ENCODE assay signal across 16 cellular contexts in the genomic region with DNA sequence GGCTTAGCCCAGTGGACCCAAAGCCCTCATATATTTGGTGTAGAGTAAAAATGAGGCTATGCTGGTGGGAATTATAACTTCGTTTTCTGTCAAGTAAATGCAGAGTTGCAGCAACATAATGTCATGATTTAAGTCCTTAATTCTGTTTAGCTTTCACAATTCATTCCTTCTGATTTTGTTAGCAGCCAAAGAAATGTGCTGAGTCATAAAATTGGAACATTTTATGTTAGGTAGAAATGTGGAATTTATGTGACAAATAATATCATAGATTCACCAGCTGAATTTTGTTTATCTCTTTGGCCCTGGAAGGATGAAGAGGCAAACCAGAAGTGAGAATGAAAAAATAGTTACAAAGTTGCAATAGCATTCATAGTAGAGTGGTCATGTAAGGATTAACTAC.
"Had no signal": no experiment of that assay in that cellular context is flagged by ENCODE, and none has a peak within 500 bp of the region (broad histone marks: within the 10 kb centered on the region; RNA-seq: fewer than 3 reads in every experiment).

No MANE protein-coding gene starts in this region.

- H3K27me3 ChIP-seq: thyroid gland had no signal

- ATAC-seq: activated CD8-positive, alpha-beta memory T cell treated with anti-CD3 and anti-CD28 coated beads, Interleukin-2, amount 10 ng/mL, durations not matched to agents 7 days and 5 days; T-cell had no signal

- H3K36me3 ChIP-seq: left ventricle myocardium inferior, thyroid gland had no signal

- DNase-seq: activated B cell treated with CpG ODN at 0.5 μM for 24 hours; activated CD4-positive, alpha-beta memory T cell treated with anti-CD3 and anti-CD28 coated beads for 36 hours; activated CD4-positive, alpha-beta T cell treated with anti-CD3 and anti-CD28 coated beads for 4 hours; activated CD8-positive, alpha-beta memory T cell treated with anti-CD3 and anti-CD28 coated beads, Interleukin-2, amount 10 ng/mL, durations not matched to agents 7 days and 5 days; amygdala; foreskin melanocyte; left ventricle myocardium inferior; mammary epithelial cell; occipital lobe; posterior cingulate gyrus; stimulated activated CD4-positive, alpha-beta T cell treated with anti-CD3 and anti-CD28 coated beads, Interleukin-12 subunit alpha, Interleukin-12 subunit beta, amount 100 ng/mL, for 4 hours; stimulated activated CD4-positive, alpha-beta T cell treated with anti-CD3 and anti-CD28 coated beads, Interleukin-2, amount 100 ng/mL, for 24 hours; stimulated activated naive CD4-positive, alpha-beta T cell treated with Interleukin-2 at 50 U/mL for 16 hours; T-cell; thyroid gland had no signal

- H3K4me1 ChIP-seq: left ventricle myocardium inferior had no signal

- H3K9me3 ChIP-seq: left ventricle myocardium inferior, thyroid gland had no signal

- H3K27ac ChIP-seq: coronary artery, left ventricle myocardium inferior, thyroid gland had no signal

- H3K4me3 ChIP-seq: coronary artery, left ventricle myocardium inferior, thyroid gland had no signal
